Comparison of ENCODE assay signal across 14 cellular contexts in genomic region chr9:125971895-125972729, GRCh38.
A peak's percentile ranks its signal among the peaks of the same experiment; 100 is the strongest.
DNase-seq lines count a peak whose midpoint lies in the region; ATAC-seq, FAIRE-seq and TF ChIP-seq lines count a peak whose summit lies in the region.
"Had no signal": no experiment of that assay in that cellular context is flagged by ENCODE, and none has a peak within 500 bp of the region (broad histone marks: within the 10 kb centered on the region; RNA-seq: fewer than 3 reads in every experiment).

No MANE protein-coding gene starts in this region.

- intact Hi-C loops in uterus (cut with DNase I; ENCODE audit: low total_unique reads) (no loop called here), mucosa of descending colon (cut with DNase I, micrococcal nuclease) (no loop called here)

- TF ChIP-seq CTCF in A549 (IDR thresholded peaks at IDR 0.05) (no peak), uterus (IDR thresholded peaks at IDR 0.05) (no peak), mucosa of descending colon (IDR thresholded peaks at IDR 0.05) (no peak)

- H3K36me3 ChIP-seq in uterus (no peaks in the 10 kb centered on the region), mucosa of descending colon (ENCODE audit: low read depth) (no peaks in the 10 kb centered on the region)
- H3K36me3 ChIP-seq: Peyer's patch had no signal

- no peak for DNase-seq in A549 (ENCODE audit: low read depth in 1 of 2, low spot score in 1 of 2)
- DNase-seq in COLO668 (lab: John Stamatoyannopoulos, UW; ENCODE audit: unreplicated experiment), result peak; percentile 44
- peak; percentile 29 for DNase-seq in RPMI7951 (ENCODE audit: low read depth)
- no peak for DNase-seq in uterus
- no peak for DNase-seq in occipital lobe (lab: John Stamatoyannopoulos, UW)
- no peak for DNase-seq in mucosa of descending colon
- DNase-seq: CD8-positive, alpha-beta T cell; EL; NCI-H1930; NCI-H524 had no signal

- no peaks in the 10 kb centered on the region for H3K9me3 ChIP-seq in A549
- H3K9me3 ChIP-seq in uterus, result no peaks in the 10 kb centered on the region
- no peaks in the 10 kb centered on the region for H3K9me3 ChIP-seq in mucosa of descending colon
- H3K9me3 ChIP-seq: Peyer's patch had no signal

- POLR2A ChIA-PET in A549 (lab: Yijun Ruan, JAX), result no interaction called here

- no peak for FAIRE-seq in A549 (lab: Jason Lieb, UNC)

- H3K27ac ChIP-seq in A549 (no peak overlapping the region), uterus (no peak overlapping the region)
- H3K27ac ChIP-seq: Peyer's patch had no signal

- TF ChIP-seq RAD21 in A549 (conservative IDR thresholded peaks at IDR 0.05 in 1 of 2, IDR thresholded peaks at IDR 0.05 in 1 of 2), result no peak

- H3K4me3 ChIP-seq in A549 (no peak overlapping the region), uterus (no peak overlapping the region), mucosa of descending colon (no peak overlapping the region)
- H3K4me3 ChIP-seq: GM23338, Peyer's patch had no signal

- H3K27me3 ChIP-seq in uterus, result no peaks in the 10 kb centered on the region
- H3K27me3 ChIP-seq: Peyer's patch had no signal

- WGBS in A549 (ENCODE audit: missing lambda C conversion rate), result 78% methylated on average over 10 of the region's 14 CpGs

- CTCF ChIA-PET in A549 (lab: Yijun Ruan, JAX), result no interaction called here

- H3K4me2 ChIP-seq in A549, result no peak overlapping the region
- H3K4me2 ChIP-seq: GM23338 had no signal

- no peaks in the 10 kb centered on the region for H3K4me1 ChIP-seq in A549
- H3K4me1 ChIP-seq in uterus, result no peaks in the 10 kb centered on the region
- H3K4me1 ChIP-seq in mucosa of descending colon (ENCODE audit: low read depth), result no peaks in the 10 kb centered on the region
- H3K4me1 ChIP-seq: Peyer's patch had no signal

- no peak for TF ChIP-seq POLR2A in A549 (IDR thresholded peaks at IDR 0.05; ENCODE audit: low read length)
- TF ChIP-seq POLR2A in uterus (IDR thresholded peaks at IDR 0.05), result no peak

- TF ChIP-seq EP300 in A549 (IDR thresholded peaks at IDR 0.05), result no peak

- peak; percentile 42 to 62; a peak in 3 of 6 replicates for ATAC-seq in A549
- ATAC-seq in esophagus mucosa, result peak; percentile 98
- no peak for ATAC-seq in HG03175 (IDR thresholded peaks at IDR 0.05; ENCODE audit: unreplicated experiment)
- ATAC-seq in mucosa of descending colon, result no peak
- ATAC-seq: CD8-positive, alpha-beta T cell; GM23338 had no signal

TF ChIP-seq in A549, 52 proteins besides CTCF, POLR2A, EP300 and RAD21:
- TF ChIP-seq CBX8 (IDR thresholded peaks at IDR 0.05) (no peak), JUNB (IDR thresholded peaks at IDR 0.05) (no peak), ELK1 (IDR thresholded peaks at IDR 0.05; ENCODE audit: low read depth, low read length) (no peak), ZSCAN20 (CRISPR knock-in tag; IDR thresholded peaks at IDR 0.05) (no peak), PHF8 (IDR thresholded peaks at IDR 0.05; ENCODE audit: borderline replicate concordance, low read depth) (no peak), KDM5A (IDR thresholded peaks at IDR 0.05) (no peak), NPAS2 (CRISPR knock-in tag; IDR thresholded peaks at IDR 0.05; ENCODE audit: borderline replicate concordance) (no peak), KDM1A (IDR thresholded peaks at IDR 0.05; ENCODE audit: low read depth) (no peak), BHLHE40 (IDR thresholded peaks at IDR 0.05; ENCODE audit: low read depth, low read length) (no peak), MAFK (IDR thresholded peaks at IDR 0.05; ENCODE audit: partially characterized antibody) (no peak), FOSL2 (IDR thresholded peaks at IDR 0.05) (no peak), FOSL2 (CRISPR knock-in tag; IDR thresholded peaks at IDR 0.05) (no peak), MAZ (IDR thresholded peaks at IDR 0.05; ENCODE audit: borderline replicate concordance, low read depth, low read length) (no peak)
- TF ChIP-seq, protein P1, sequence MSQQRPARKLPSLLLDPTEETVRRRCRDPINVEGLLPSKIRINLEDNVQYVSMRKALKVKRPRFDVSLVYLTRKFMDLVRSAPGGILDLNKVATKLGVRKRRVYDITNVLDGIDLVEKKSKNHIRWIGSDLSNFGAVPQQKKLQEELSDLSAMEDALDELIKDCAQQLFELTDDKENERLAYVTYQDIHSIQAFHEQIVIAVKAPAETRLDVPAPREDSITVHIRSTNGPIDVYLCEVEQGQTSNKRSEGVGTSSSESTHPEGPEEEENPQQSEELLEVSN (IDR thresholded peaks at IDR 0.05; ENCODE audit: borderline replicate concordance, low read depth), result no peak

Comparison
In these comparisons a context has a peak if more than half of its experiments do, and no peak if none do; other contexts are left out.
1. ATAC-seq: peak in A549 (2 of 2) and esophagus mucosa (single experiment); none in HG03175 (single experiment) and mucosa of descending colon (single experiment).
2. DNase-seq: peak in COLO668 (single experiment) and RPMI7951 (single experiment); none in A549 (0 of 2), uterus (0 of 2), occipital lobe (single experiment) and mucosa of descending colon (0 of 3).